Comparison of ENCODE assay signal across 8 cellular contexts in genomic region chr5:88785396-88786216, GRCh38.
A peak's percentile ranks its signal among the peaks of the same experiment; 100 is the strongest.
DNase-seq lines count a peak whose midpoint lies in the region; ATAC-seq, FAIRE-seq and TF ChIP-seq lines count a peak whose summit lies in the region.

No MANE protein-coding gene starts in this region.

- no peak overlapping the region for H3K4me3 ChIP-seq in OCI-LY1 (ENCODE audit: low read depth, low read length, poor library complexity, severe bottlenecking)

- no peaks in the 10 kb centered on the region for H3K9me3 ChIP-seq in OCI-LY1 (ENCODE audit: low read length)

- peak; percentile 74 for FAIRE-seq in endometrium (lab: Jason Lieb, UNC)

- no peak for TF ChIP-seq CTCF in OCI-LY1 (IDR thresholded peaks at IDR 0.05; ENCODE audit: low read length)

- H3K4me1 ChIP-seq in OCI-LY1 (ENCODE audit: insufficient read depth, low read length, severe bottlenecking) = peaks cover 12% of the 10 kb centered on the region

- H3K27ac ChIP-seq in OCI-LY1 (ENCODE audit: low read depth, low read length, poor library complexity, severe bottlenecking) = peak overlapping the region; percentile 35

- DNase-seq in A172 (ENCODE audit: low spot score) (peak; percentile 98), myocyte (ENCODE audit: low read depth) (peak; percentile 94), HuH-7 (ENCODE audit: low spot score) (no peak)
- no peak for DNase-seq in activated CD4-positive, alpha-beta T cell treated with anti-CD3 and anti-CD28 coated beads, Interleukin-2, amount 50 U/mL, for 1 hour

- H2AFZ ChIP-seq in OCI-LY1 (ENCODE audit: low read length) = no peak overlapping the region

- no peaks in the 10 kb centered on the region for H4K20me1 ChIP-seq in OCI-LY1 (ENCODE audit: insufficient read depth, low read length)

- no peaks in the 10 kb centered on the region for H3F3A ChIP-seq in OCI-LY1 (ENCODE audit: insufficient read depth, low read length)

- H3K36me3 ChIP-seq in OCI-LY1 (ENCODE audit: insufficient read depth, low read length) = peaks cover 44% of the 10 kb centered on the region; the same call in 1 of the 2 replicates

- no peak overlapping the region for H3K4me2 ChIP-seq in OCI-LY1 (ENCODE audit: low read length)

- no peak overlapping the region for H3K9ac ChIP-seq in OCI-LY1 (ENCODE audit: low read length)

- 0 out of 2 replicates have a peak, but pooled peaks cover 3% of the 10 kb centered on the region for H3K79me2 ChIP-seq in OCI-LY1 (ENCODE audit: insufficient read depth, low read length)

- H3K9me2 ChIP-seq in OCI-LY1 (ENCODE audit: low read depth, low read length) = no peaks in the 10 kb centered on the region

- peak; percentile 78 for ATAC-seq in GM18511 (IDR thresholded peaks at IDR 0.05; ENCODE audit: unreplicated experiment)
- peak; percentile 53 for ATAC-seq in HG03097 (IDR thresholded peaks at IDR 0.05; ENCODE audit: low FRiP score, unreplicated experiment)

- no peaks in the 10 kb centered on the region for H3K27me3 ChIP-seq in OCI-LY1 (ENCODE audit: insufficient read depth, low read length)

Comparison
In these comparisons a context has a peak if more than half of its experiments do, and no peak if none do; other contexts are left out.
1. DNase-seq: peak in A172 (single experiment) and myocyte (single experiment); none in HuH-7 (single experiment) and activated CD4-positive, alpha-beta T cell treated with anti-CD3 and anti-CD28 coated beads, Interleukin-2, amount 50 U/mL, for 1 hour (single experiment).